In genomic region chr9:94639045-94639995, GRCh38 we compare ENCODE assay signal across 8 cellular contexts. TPM values are rescaled to one million over a fixed set of nuclear protein-coding genes. Genes with fewer than 3 reads are reported as not detected.
A peak's percentile ranks its signal among the peaks of the same experiment; 100 is the strongest.
DNase-seq lines count a peak whose midpoint lies in the region; ATAC-seq and TF ChIP-seq lines count a peak whose summit lies in the region.

Gene FBP1, minus strand, starts transcription at chr9:94639518. Its CDS starts 208 bp downstream, at chr9:94639310.

- H3K27ac ChIP-seq in OCI-LY7 (ENCODE audit: low read depth, low read length, poor library complexity, severe bottlenecking) (no peak within 1 kb of the TSS), hepatocyte (no peak within 1 kb of the TSS), WERI-Rb-1 (no peak within 1 kb of the TSS)

- peak within 1 kb of the TSS; percentile 90 for H3K27ac Mint-ChIP-seq in activated naive CD8-positive, alpha-beta T cell treated with anti-CD3 and anti-CD28 coated beads, Interleukin-2, amount 10 ng/mL, durations not matched to agents 7 days and 5 days

- no peak within 1 kb of the TSS for H3K4me3 ChIP-seq in OCI-LY7 (ENCODE audit: low read depth, low read length, poor library complexity, severe bottlenecking)
- H3K4me3 ChIP-seq in hepatocyte, result peak within 1 kb of the TSS; percentile 57
- no peak within 1 kb of the TSS for H3K4me3 ChIP-seq in WERI-Rb-1 (ENCODE audit: low read depth, low read length)

- H3K4me1 Mint-ChIP-seq in activated naive CD8-positive, alpha-beta T cell treated with anti-CD3 and anti-CD28 coated beads, Interleukin-2, amount 10 ng/mL, durations not matched to agents 7 days and 5 days, result peaks cover 12% of the 10 kb centered on the region

- TF ChIP-seq CTCF in OCI-LY7 (conservative IDR thresholded peaks at IDR 0.05; ENCODE audit: low read length), result no peak
- no peak for TF ChIP-seq CTCF in hepatocyte (IDR thresholded peaks at IDR 0.05; ENCODE audit: poor library complexity)
- TF ChIP-seq CTCF in WERI-Rb-1 (IDR thresholded peaks at IDR 0.05; ENCODE audit: low read depth, low read length), result no peak

- H3K27me3 Mint-ChIP-seq in activated naive CD8-positive, alpha-beta T cell treated with anti-CD3 and anti-CD28 coated beads, Interleukin-2, amount 10 ng/mL, durations not matched to agents 7 days and 5 days, result peaks cover 21% of the 10 kb centered on the region

- H3K4me2 ChIP-seq in OCI-LY7 (ENCODE audit: low read length) (peak within 1 kb of the TSS; percentile 11; the same call in 1 of the 2 replicates), hepatocyte (peak within 1 kb of the TSS; percentile 94)

- intact Hi-C loops in OCI-LY7 (cut with micrococcal nuclease; ENCODE audit: unreplicated experiment), result no loop called here
- intact Hi-C loops in sciatic nerve (cut with DNase I), result no loop called here

- no peaks in the 10 kb centered on the region for H3K36me3 Mint-ChIP-seq in activated naive CD8-positive, alpha-beta T cell treated with anti-CD3 and anti-CD28 coated beads, Interleukin-2, amount 10 ng/mL, durations not matched to agents 7 days and 5 days

- ATAC-seq in activated naive CD8-positive, alpha-beta T cell treated with anti-CD3 and anti-CD28 coated beads, Interleukin-2, amount 10 ng/mL, durations not matched to agents 7 days and 5 days (ENCODE audit: low read depth), result peak; percentile 68
- peak; percentile 70 for ATAC-seq in sciatic nerve

- H3K9me2 ChIP-seq in OCI-LY7 (ENCODE audit: insufficient read depth, low read length) (no peaks in the 10 kb centered on the region), hepatocyte (replicated peaks; ENCODE audit: insufficient read depth) (no peaks in the 10 kb centered on the region)

- CTCF ChIA-PET in OCI-LY7 (lab: Charles Lee; ENCODE audit: unreplicated experiment), result no interaction called here

- H3K79me2 ChIP-seq in OCI-LY7 (ENCODE audit: insufficient read depth, low read depth, low read length) (no peaks in the 10 kb centered on the region), hepatocyte (no peaks in the 10 kb centered on the region)

- H3K9me3 ChIP-seq in OCI-LY7 (ENCODE audit: low read length) (no peaks in the 10 kb centered on the region), hepatocyte (ENCODE audit: low read depth) (no peaks in the 10 kb centered on the region), WERI-Rb-1 (ENCODE audit: severe bottlenecking) (no peaks in the 10 kb centered on the region)

- H3K4me3 Mint-ChIP-seq in activated naive CD8-positive, alpha-beta T cell treated with anti-CD3 and anti-CD28 coated beads, Interleukin-2, amount 10 ng/mL, durations not matched to agents 7 days and 5 days, result peak within 1 kb of the TSS; percentile 97

- H4K20me1 ChIP-seq in OCI-LY7 (ENCODE audit: insufficient read depth, low read length) (no peaks in the 10 kb centered on the region), hepatocyte (ENCODE audit: insufficient read depth, poor library complexity, severe bottlenecking) (no peaks in the 10 kb centered on the region)

- BruUV-seq in OCI-LY7 (replicated peaks; lab: Mats Ljungman, UMichigan), result no TSS peak

- no peaks in the 10 kb centered on the region for H3K9me3 Mint-ChIP-seq in activated naive CD8-positive, alpha-beta T cell treated with anti-CD3 and anti-CD28 coated beads, Interleukin-2, amount 10 ng/mL, durations not matched to agents 7 days and 5 days

- POLR2A ChIA-PET in OCI-LY7 (lab: Charles Lee), result no interaction called here
- POLR2A ChIA-PET in activated naive CD8-positive, alpha-beta T cell treated with anti-CD3 and anti-CD28 coated beads, Interleukin-2, amount 10 ng/mL, durations not matched to agents 7 days and 5 days (lab: Charles Lee), result interaction anchor here (0.7 to 0.8 kb wide), 6 partner anchors 17 to 1688 kb away, joined by 3 to 5 read pairs (median 4); no protein-coding TSS in a partner anchor

- WGBS in hepatocyte (ENCODE audit: low lambda C conversion rate, missing lambda C conversion rate), result 7% methylated on average over 52 of the region's 80 CpGs

- DNase-seq in NCI-H1417 (lab: John Stamatoyannopoulos, UW) (peak; percentile 2 to 48 (median 41)), NCI-H1417 treated with DMSO at 0.1 percent for 48 hours (lab: John Stamatoyannopoulos, UW) (no peak), OCI-LY7 (ENCODE audit: low spot score) (no peak), hepatocyte (ENCODE audit: low spot score) (peak; percentile 71), sciatic nerve (ENCODE audit: low spot score) (peak; percentile 73), NCI-H146 treated with DMSO at 0.1 percent for 48 hours (lab: John Stamatoyannopoulos, UW; ENCODE audit: unreplicated experiment) (no peak), WERI-Rb-1 (no peak)
- peak; percentile 63 for DNase-seq in activated naive CD8-positive, alpha-beta T cell treated with anti-CD3 and anti-CD28 coated beads, Interleukin-2, amount 10 ng/mL, durations not matched to agents 7 days and 5 days

- H2AFZ ChIP-seq in OCI-LY7 (ENCODE audit: low read length) (no peak within 1 kb of the TSS), hepatocyte (peak within 1 kb of the TSS; percentile 77)

- peaks cover 7% of the 10 kb centered on the region for H3K27me3 ChIP-seq in hepatocyte
- no peaks in the 10 kb centered on the region for H3K27me3 ChIP-seq in WERI-Rb-1 (ENCODE audit: insufficient read depth, low read depth, severe bottlenecking)

- H3K4me1 ChIP-seq in OCI-LY7 (ENCODE audit: insufficient read depth, low read length, poor library complexity, severe bottlenecking) (no peaks in the 10 kb centered on the region), hepatocyte (ENCODE audit: insufficient read depth) (peaks cover 3% of the 10 kb centered on the region)

- H3K36me3 ChIP-seq in OCI-LY7 (ENCODE audit: insufficient read depth, low read length), result no peaks in the 10 kb centered on the region
- H3K36me3 ChIP-seq in hepatocyte (replicated peaks; ENCODE audit: insufficient read depth, low read depth), result no peaks in the 10 kb centered on the region
- no peaks in the 10 kb centered on the region for H3K36me3 ChIP-seq in WERI-Rb-1

RNA-seq across cellular contexts. Expression of gene FBP1, which starts in this region (rescaled TPM):
- total RNA-seq in OCI-LY7 (2014; rRNA removed; shearing (Covaris generic)), result 70.0 and 79.1 TPM in 2 replicates
- 63.9 and 94.1 TPM in 2 replicates for total RNA-seq in OCI-LY7 (2022)
- 1 to 10 TPM; 2.1 to 2.7 TPM for total RNA-seq in activated naive CD8-positive, alpha-beta T cell treated with anti-CD3 and anti-CD28 coated beads, Interleukin-2, amount 10 ng/mL, durations not matched to agents 7 days and 5 days
- total RNA-seq in hepatocyte, result 24.0 and 31.2 TPM in 2 replicates
- polyA plus RNA-seq in hepatocyte, result 38.4 and 65.3 TPM in 2 replicates
- total RNA-seq in sciatic nerve, result 13.6 TPM

Comparison
In these comparisons a context has a peak if more than half of its experiments do, and no peak if none do; other contexts are left out.
1. DNase-seq: peak in NCI-H1417 (3 of 3), activated naive CD8-positive, alpha-beta T cell treated with anti-CD3 and anti-CD28 coated beads, Interleukin-2, amount 10 ng/mL, durations not matched to agents 7 days and 5 days (single experiment), hepatocyte (single experiment) and sciatic nerve (single experiment); none in NCI-H1417 treated with DMSO at 0.1 percent for 48 hours (single experiment), OCI-LY7 (single experiment), NCI-H146 treated with DMSO at 0.1 percent for 48 hours (single experiment) and WERI-Rb-1 (single experiment).